In genomic region chr17:40437095-40437732, GRCh38 we compare ENCODE assay signal across 14 cellular contexts. TPM values are rescaled to one million over a fixed set of nuclear protein-coding genes. Genes with fewer than 3 reads are reported as not detected.
DNase-seq lines count a peak whose midpoint lies in the region; ATAC-seq, FAIRE-seq and TF ChIP-seq lines count a peak whose summit lies in the region.
"Had no signal": no experiment of that assay in that cellular context is flagged by ENCODE, and none has a peak within 500 bp of the region (broad histone marks: within the 10 kb centered on the region; RNA-seq: fewer than 3 reads in every experiment).

No MANE protein-coding gene starts in this region.

- no peak for TF ChIP-seq CTCF in nephron progenitor cell (IDR thresholded peaks at IDR 0.05)
- no peak for TF ChIP-seq CTCF in kidney (IDR thresholded peaks at IDR 0.05; ENCODE audit: borderline replicate concordance, extremely low read depth, insufficient read depth)

- no peak overlapping the region for H3K4me3 Mint-ChIP-seq in nephron progenitor cell
- H3K4me3 Mint-ChIP-seq: HFFc6 had no signal

- peak overlapping the region; percentile 59 to 80 (median 69) for H3K4me2 ChIP-seq in BLaER1 treated with 17β-estradiol and CSF1 and Interleukin-3, amounts not matched to agents 10 nM and 100 nM

- no peak overlapping the region for H3K4me3 ChIP-seq in BLaER1 treated with 17β-estradiol and CSF1 and Interleukin-3, amounts not matched to agents 10 nM and 100 nM
- H3K4me3 ChIP-seq in right cardiac atrium (ENCODE audit: low read length) (no peak overlapping the region), kidney (ENCODE audit: low read length in 2 of 2) (no peak overlapping the region)
- H3K4me3 ChIP-seq: thoracic aorta had no signal

- peak overlapping the region in 8 of 11 experiments; percentile 30 to 61 (median 48); a peak in 14 of 22 replicates for H3K27ac ChIP-seq in BLaER1 treated with 17β-estradiol and CSF1 and Interleukin-3, amounts not matched to agents 10 nM and 100 nM
- H3K27ac ChIP-seq in right cardiac atrium (ENCODE audit: low read length): no peak overlapping the region
- H3K27ac ChIP-seq in kidney (ENCODE audit: low read depth in 2 of 2, low read length in 2 of 2): no peak overlapping the region
- H3K27ac ChIP-seq: thoracic aorta had no signal

- H3K4me1 ChIP-seq in BLaER1 treated with 17β-estradiol and CSF1 and Interleukin-3, amounts not matched to agents 10 nM and 100 nM: peaks cover 22 to 50% (median 37%) of the 10 kb centered on the region in 10 experiments
- H3K4me1 ChIP-seq in right cardiac atrium (ENCODE audit: control insufficient read depth, insufficient read depth, low read length) (peaks cover 17% of the 10 kb centered on the region), kidney (ENCODE audit: control insufficient read depth in 1 of 2, insufficient read depth in 1 of 2, low read depth in 1 of 2, low read length in 2 of 2) (peaks cover 4 to 8% of the 10 kb centered on the region in 2 donors)

- H4K20me1 ChIP-seq in BLaER1 treated with 17β-estradiol and CSF1 and Interleukin-3, amounts not matched to agents 10 nM and 100 nM: no peaks in the 10 kb centered on the region

- H3K36me3 ChIP-seq in BLaER1 treated with 17β-estradiol and CSF1 and Interleukin-3, amounts not matched to agents 10 nM and 100 nM: no peaks in the 10 kb centered on the region
- no peaks in the 10 kb centered on the region for H3K36me3 ChIP-seq in kidney (ENCODE audit: control insufficient read depth in 1 of 2, insufficient read depth in 2 of 2, low read length in 2 of 2)
- H3K36me3 ChIP-seq: thoracic aorta had no signal

- no peak for FAIRE-seq in kidney (lab: Jason Lieb, UNC)

- peak; percentile 8 to 24 for ATAC-seq in right cardiac atrium

- H3K27me3 ChIP-seq in BLaER1 treated with 17β-estradiol and CSF1 and Interleukin-3, amounts not matched to agents 10 nM and 100 nM: no peaks in the 10 kb centered on the region
- no peaks in the 10 kb centered on the region for H3K27me3 ChIP-seq in right cardiac atrium (ENCODE audit: control insufficient read depth, insufficient read depth)

- H3K27me3 Mint-ChIP-seq in nephron progenitor cell (ENCODE audit: low read depth, poor library complexity): peaks cover 14% of the 10 kb centered on the region

- no peaks in the 10 kb centered on the region for H3K9me3 Mint-ChIP-seq in nephron progenitor cell
- H3K9me3 Mint-ChIP-seq: HFFc6 had no signal

- H3K4me1 Mint-ChIP-seq in nephron progenitor cell: peaks cover 14% of the 10 kb centered on the region

- H3K9ac ChIP-seq in BLaER1 treated with 17β-estradiol and CSF1 and Interleukin-3, amounts not matched to agents 10 nM and 100 nM: peak overlapping the region in 4 of 11 experiments; percentile 10 to 29 (median 19); a peak in 4 of 22 replicates
- no peak overlapping the region for H3K9ac ChIP-seq in kidney (ENCODE audit: low read length in 2 of 2)

- DNase-seq in KBM-7 (peak; percentile 67), RPMI8226 (peak; percentile 84), right cardiac atrium (peak in 1 of 3 donors; percentile 61), GM19238 (ENCODE audit: insufficient read length, low spot score) (no peak), nephron progenitor cell (no peak), globus pallidus (ENCODE audit: low spot score) (no peak), kidney (no peak)
- DNase-seq: activated effector memory CD4-positive, alpha-beta T cell treated with anti-CD3 and anti-CD28 coated beads, Interleukin-2, amount 50 U/mL, for 16 hours; HFFc6; NCI-H1417 treated with DMSO at 0.1 percent for 48 hours; stimulated activated CD4-positive, alpha-beta T cell treated with anti-CD3 and anti-CD28 coated beads, Interleukin-15, amount 100 ng/mL, for 24 hours; T-helper 9 cell had no signal

- intact Hi-C loops in right cardiac atrium (cut with DNase I) (no loop called here), kidney (cut with DNase I) (no loop called here)

- no peaks in the 10 kb centered on the region for H3K9me3 ChIP-seq in BLaER1 treated with 17β-estradiol and CSF1 and Interleukin-3, amounts not matched to agents 10 nM and 100 nM (replicated peaks in 1 of 11)
- H3K9me3 ChIP-seq in right cardiac atrium (ENCODE audit: control insufficient read depth, low read length): no peaks in the 10 kb centered on the region
- no peaks in the 10 kb centered on the region for H3K9me3 ChIP-seq in kidney (ENCODE audit: control insufficient read depth in 1 of 2, low read length in 2 of 2)
- H3K9me3 ChIP-seq: thoracic aorta had no signal

- in situ Hi-C loops in KBM-7 (cut with MboI; ENCODE audit: low pct_unique_long_range_greater_than_20kb, low sequenced_read_pairs): no loop called here

- H3K27ac Mint-ChIP-seq in nephron progenitor cell: no peak overlapping the region
- H3K27ac Mint-ChIP-seq: HFFc6 had no signal

- H3K36me3 Mint-ChIP-seq in nephron progenitor cell (ENCODE audit: low read depth): no peaks in the 10 kb centered on the region

- WGBS in right cardiac atrium: 59% methylated on average over 5 of the region's 5 CpGs

RNA-seq across cellular contexts. Expression of gene IGFBP4, which starts 6.0 kb away (rescaled TPM):
- total RNA-seq in right cardiac atrium (100 to 1,000 TPM; 159 to 510 (median 262) TPM), kidney (743 TPM)
- polyA plus RNA-seq in right cardiac atrium (205 TPM), kidney (ENCODE audit: insufficient read depth, low read depth, low replicate concordance) (545 TPM)

RNA-seq across cellular contexts. Expression of gene TOP2A, which starts 19.5 kb away (rescaled TPM):
- 1 to 10 TPM in 3 of 4 donors, under 1 TPM in 1; 0.22 to 5.9 (median 3.2) TPM for total RNA-seq in right cardiac atrium
- 0.70 TPM for polyA plus RNA-seq in right cardiac atrium
- total RNA-seq in kidney: 2.7 TPM
- 0.82 TPM for polyA plus RNA-seq in kidney (ENCODE audit: insufficient read depth, low read depth, low replicate concordance)

Comparison
In these comparisons a context has a peak if more than half of its experiments do, and no peak if none do; other contexts are left out.
1. H3K27ac ChIP-seq: peak in BLaER1 treated with 17β-estradiol and CSF1 and Interleukin-3, amounts not matched to agents 10 nM and 100 nM (8 of 11); none in right cardiac atrium (single experiment) and kidney (0 of 2).
2. DNase-seq: peak in KBM-7 (single experiment) and RPMI8226 (single experiment); none in GM19238 (single experiment), nephron progenitor cell (single experiment), globus pallidus (single experiment) and kidney (single experiment).